ENCODE assay signal across 8 cellular contexts in genomic region chr6:36442671-36443497, GRCh38. TPM values are rescaled to one million over a fixed set of nuclear protein-coding genes. Genes with fewer than 3 reads are reported as not detected.
A peak's percentile ranks its signal among the peaks of the same experiment; 100 is the strongest.
DNase-seq lines count a peak whose midpoint lies in the region; ATAC-seq and TF ChIP-seq lines count a peak whose summit lies in the region.

Gene KCTD20, plus strand, starts transcription at chr6:36443000. Its CDS starts 27,098 bp downstream, at chr6:36470098.
Gene PXT1, minus strand, starts transcription at chr6:36442854. Its CDS starts 16,772 bp downstream, at chr6:36426082.

- H3K4me3 ChIP-seq in BLaER1, result peak within 1 kb of the TSS; percentile 80
- H3K4me3 ChIP-seq in coronary artery, result peak within 1 kb of the TSS; percentile 89
- H3K4me3 ChIP-seq in left lung, result peak within 1 kb of the TSS; percentile 89 to 90

- peak within 1 kb of the TSS; percentile 97 for H3K4me3 Mint-ChIP-seq in activated CD4-positive, alpha-beta T cell treated with anti-CD3 and anti-CD28 coated beads, Interleukin-2, amount 10 ng/mL, durations not matched to agents 7 days and 5 days

- H3K27ac Mint-ChIP-seq in activated CD4-positive, alpha-beta T cell treated with anti-CD3 and anti-CD28 coated beads, Interleukin-2, amount 10 ng/mL, durations not matched to agents 7 days and 5 days, result peak within 1 kb of the TSS; percentile 98

- peak; percentile 78 for ATAC-seq in HG03439 (IDR thresholded peaks at IDR 0.05; ENCODE audit: unreplicated experiment)
- peak; percentile 90 for ATAC-seq in left lung

- peaks cover 39% of the 10 kb centered on the region for H4K20me1 ChIP-seq in BLaER1

- intact Hi-C loops in left lung (cut with DNase I), result no loop called here

- H3K36me3 Mint-ChIP-seq in activated CD4-positive, alpha-beta T cell treated with anti-CD3 and anti-CD28 coated beads, Interleukin-2, amount 10 ng/mL, durations not matched to agents 7 days and 5 days (ENCODE audit: low read depth), result peaks cover 11% of the 10 kb centered on the region

- no peaks in the 10 kb centered on the region for H3K27me3 Mint-ChIP-seq in activated CD4-positive, alpha-beta T cell treated with anti-CD3 and anti-CD28 coated beads, Interleukin-2, amount 10 ng/mL, durations not matched to agents 7 days and 5 days

- H3K4me1 ChIP-seq in BLaER1 (peaks cover 39% of the 10 kb centered on the region), left lung (peaks cover 20 to 54% of the 10 kb centered on the region in 2 donors)

- no peak for TF ChIP-seq CTCF in coronary artery (IDR thresholded peaks at IDR 0.05)
- TF ChIP-seq CTCF in left lung (IDR thresholded peaks at IDR 0.05), result no peak

- H3K4me2 ChIP-seq in BLaER1, result peak within 1 kb of the TSS; percentile 89

- H3K27me3 ChIP-seq in BLaER1 (no peaks in the 10 kb centered on the region), left lung (no peaks in the 10 kb centered on the region)

- H3K9ac ChIP-seq in BLaER1, result peak within 1 kb of the TSS; percentile 88

- peaks cover 39% of the 10 kb centered on the region for H3K4me1 Mint-ChIP-seq in activated CD4-positive, alpha-beta T cell treated with anti-CD3 and anti-CD28 coated beads, Interleukin-2, amount 10 ng/mL, durations not matched to agents 7 days and 5 days

- CTCF ChIA-PET in activated CD4-positive, alpha-beta T cell treated with anti-CD3 and anti-CD28 coated beads, Interleukin-2, amount 10 ng/mL, durations not matched to agents 7 days and 5 days (lab: Charles Lee), result interaction anchor here (0.9 to 1.1 kb wide), 2 partner anchors 10 to 20 kb away, joined by 4 to 5 read pairs; no protein-coding TSS in a partner anchor

- DNase-seq in GM19240 (ENCODE audit: insufficient read length, low spot score) (peak; percentile 78), NCI-H524 (lab: John Stamatoyannopoulos, UW) (peak; percentile 54 to 87), coronary artery (ENCODE audit: low spot score) (peak; percentile 92), left lung (peak; percentile 91 to 96)
- DNase-seq in activated CD4-positive, alpha-beta T cell treated with anti-CD3 and anti-CD28 coated beads, Interleukin-2, amount 10 ng/mL, durations not matched to agents 7 days and 5 days, result peak; percentile 88
- DNase-seq in stimulated activated CD4-positive, alpha-beta T cell treated with anti-CD3 and anti-CD28 coated beads, Interleukin-2, amount 100 ng/mL, for 24 hours, result peak; percentile 88 to 90

- no peaks in the 10 kb centered on the region for H3K9me3 Mint-ChIP-seq in activated CD4-positive, alpha-beta T cell treated with anti-CD3 and anti-CD28 coated beads, Interleukin-2, amount 10 ng/mL, durations not matched to agents 7 days and 5 days

- H3K9me3 ChIP-seq in BLaER1, result peaks cover 11% of the 10 kb centered on the region
- H3K9me3 ChIP-seq in left lung, result no peaks in the 10 kb centered on the region

- H3K27ac ChIP-seq in BLaER1 (peak within 1 kb of the TSS; percentile 94), coronary artery (peak within 1 kb of the TSS; percentile 96 to 98), left lung (peak within 1 kb of the TSS; percentile 97 to 98)

- POLR2A ChIA-PET in activated CD4-positive, alpha-beta T cell treated with anti-CD3 and anti-CD28 coated beads, Interleukin-2, amount 10 ng/mL, durations not matched to agents 7 days and 5 days (lab: Charles Lee), result no interaction called here

- H3K36me3 ChIP-seq in BLaER1 (peaks cover 19% of the 10 kb centered on the region), left lung (no peaks in the 10 kb centered on the region)

RNA-seq across cellular contexts. Expression of gene KCTD20, which starts in this region (rescaled TPM):
- total RNA-seq in activated CD4-positive, alpha-beta T cell treated with anti-CD3 and anti-CD28 coated beads, Interleukin-2, amount 10 ng/mL, durations not matched to agents 7 days and 5 days, result 10 to 100 TPM; 49.7 to 49.8 TPM
- 10 to 100 TPM; 47.4 to 53.9 TPM for total RNA-seq in left lung

RNA-seq across cellular contexts. Expression of gene PXT1, which starts in this region (rescaled TPM):
- total RNA-seq in activated CD4-positive, alpha-beta T cell treated with anti-CD3 and anti-CD28 coated beads, Interleukin-2, amount 10 ng/mL, durations not matched to agents 7 days and 5 days, result under 1 TPM; 0.17 to 0.40 TPM
- total RNA-seq in left lung, result not detected

Comparison
In these comparisons a context has a peak if more than half of its experiments do, and no peak if none do; other contexts are left out.
1. Peak in every context shown above with its lines: DNase-seq, ATAC-seq, H3K4me3 ChIP-seq and H3K27ac ChIP-seq.